Comparison of ENCODE assay signal across 10 cellular contexts in genomic region chr1:201126832-201127754, GRCh38. TPM values are rescaled to one million over a fixed set of nuclear protein-coding genes. Genes with fewer than 3 reads are reported as not detected.
DNase-seq lines count a peak whose midpoint lies in the region; ATAC-seq, FAIRE-seq and TF ChIP-seq lines count a peak whose summit lies in the region.
"Had no signal": no experiment of that assay in that cellular context is flagged by ENCODE, and none has a peak within 500 bp of the region (broad histone marks: within the 10 kb centered on the region; RNA-seq: fewer than 3 reads in every experiment).

Gene ASCL5 (minus strand): TSS chr1:201127184. CDS start chr1:201115372, 11,812 bp downstream.

- H3K4me1 ChIP-seq in K562 (replicated peaks in 1 of 2; ENCODE audit: control insufficient read depth in 2 of 2, insufficient read depth in 2 of 2, low read length in 2 of 2): peaks cover 0 to 3% of the 10 kb centered on the region in 2 experiments; a peak in 2 of 5 replicates
- H3K4me1 ChIP-seq: parathyroid adenoma had no signal

- H3K27ac ChIP-seq in K562 (ENCODE audit: extremely low read depth, low read depth, low read length): no peak within 1 kb of the TSS
- H3K27ac ChIP-seq: parathyroid adenoma had no signal

- peaks cover 9% of the 10 kb centered on the region for H4K20me1 ChIP-seq in K562 (replicated peaks; ENCODE audit: control insufficient read depth, insufficient read depth, low read length)

- no peak within 1 kb of the TSS for H3K4me3 Mint-ChIP-seq in endothelial cell (ENCODE audit: unreplicated experiment)

- H3K36me3 Mint-ChIP-seq in endothelial cell (ENCODE audit: low read depth, unreplicated experiment): peaks cover 10% of the 10 kb centered on the region

- H3K9me1 ChIP-seq in K562 (ENCODE audit: control insufficient read depth, insufficient read depth, low read length): no peaks in the 10 kb centered on the region

- CTCF ChIA-PET in K562 (lab: Yijun Ruan, JAX; ENCODE audit: low intra/inter-chr PET ratio): no interaction called here

- 0 out of 4 replicates have a peak within 1 kb of the TSS, but pooled peaks of 1 of the 2 experiments have one; percentile 37 for H3K9ac ChIP-seq in K562 (ENCODE audit: insufficient read depth in 1 of 2, low read depth in 2 of 2, low read length in 2 of 2)
- H3K9ac ChIP-seq: parathyroid adenoma had no signal

- TF ChIP-seq RAD21 in K562 (CRISPR knock-in tag; conservative IDR thresholded peaks at IDR 0.05 in 1 of 2, IDR thresholded peaks at IDR 0.05 in 1 of 2): no peak

- FAIRE-seq in K562 (lab: Jason Lieb, UNC): no peak
- FAIRE-seq: G401.6 had no signal

- TF ChIP-seq CTCF in K562 (IDR thresholded peaks at IDR 0.05 in 2 of 3, conservative IDR thresholded peaks at IDR 0.05 in 1 of 3; ENCODE audit: insufficient read depth in 2 of 3, low read depth in 1 of 3, low read length in 3 of 3) (0 out of 6 replicates have a peak, but pooled peaks of 1 of the 3 experiments have one; percentile 11), endothelial cell (IDR thresholded peaks at IDR 0.05; ENCODE audit: unreplicated experiment) (no peak)

- DNase-seq in DMS53 (lab: John Stamatoyannopoulos, UW) (peak; percentile 97), NCI-H1105 treated with DMSO at 0.1 percent for 48 hours (lab: John Stamatoyannopoulos, UW) (peak; percentile 38), K562 (ENCODE audit: extremely low read depth in 1 of 4, low spot score in 3 of 4) (peak in 2 of 4 experiments; percentile 36 to 49), lung microvascular endothelial cell (ENCODE audit: low read depth in 2 of 2) (peak; percentile 17 to 23), endothelial cell (ENCODE audit: low spot score) (no peak), Kasumi-1 (lab: John Stamatoyannopoulos, UW) (no peak)
- no peak for DNase-seq in activated CD8-positive, alpha-beta memory T cell treated with anti-CD3 and anti-CD28 coated beads, Interleukin-2, amount 50 U/mL, for 48 hours
- no peak for DNase-seq in stimulated activated CD4-positive, alpha-beta T cell treated with anti-CD3 and anti-CD28 coated beads, Interleukin-4, amount 100 ng/mL, for 24 hours

- H3K9me3 Mint-ChIP-seq in endothelial cell (ENCODE audit: unreplicated experiment): no peaks in the 10 kb centered on the region

- intact Hi-C loops in K562 (cut with micrococcal nuclease): no loop called here

- peaks cover 5% of the 10 kb centered on the region for H3K4me1 Mint-ChIP-seq in endothelial cell (ENCODE audit: unreplicated experiment)

- H3K27me3 Mint-ChIP-seq in endothelial cell (ENCODE audit: unreplicated experiment): peaks cover 9% of the 10 kb centered on the region

- POLR2A ChIA-PET in K562 (lab: Yijun Ruan, JAX): interaction anchor here (0.6 to 1.3 kb wide), 3 partner anchors 10 to 85 kb away, joined by 3 to 5 read pairs (median 3); no protein-coding TSS in a partner anchor

- TF ChIP-seq POLR2A in K562 (conservative IDR thresholded peaks at IDR 0.05): no peak

- H3K4me2 ChIP-seq in K562 (ENCODE audit: insufficient read depth, low read length): no peak within 1 kb of the TSS

- H2AFZ ChIP-seq in K562 (ENCODE audit: low read depth, low read length): no peak within 1 kb of the TSS
- H2AFZ ChIP-seq: parathyroid adenoma had no signal

- in situ Hi-C loops in K562 (cut with MboI): no loop called here

- H3K36me3 ChIP-seq in K562 (ENCODE audit: control insufficient read depth, insufficient read depth, low read length): no peaks in the 10 kb centered on the region

- BruUV-seq in K562 (replicated peaks; lab: Mats Ljungman, UMichigan): no TSS peak

- H3K4me3 ChIP-seq in K562: no peak within 1 kb of the TSS

- peaks cover 65 to 76% of the 10 kb centered on the region in 2 experiments for H3K27me3 ChIP-seq in K562 (ENCODE audit: control insufficient read depth in 2 of 2, insufficient read depth in 2 of 2, low read length in 2 of 2)

- no peak within 1 kb of the TSS for H3K27ac Mint-ChIP-seq in endothelial cell (ENCODE audit: unreplicated experiment)

- ATAC-seq in K562: 0 out of 3 replicates have a peak, but pooled peaks have one; percentile 18

- 5% methylated on average over 23 of the region's 24 CpGs for WGBS in K562 (ENCODE audit: insufficient coverage, low coverage, missing lambda C conversion rate)

- no peaks in the 10 kb centered on the region for H3K79me2 ChIP-seq in K562 (ENCODE audit: control insufficient read depth, insufficient read depth, low read length)
- H3K79me2 ChIP-seq: parathyroid adenoma had no signal

- no peak for TF ChIP-seq EP300 in K562 (IDR thresholded peaks at IDR 0.05; ENCODE audit: low read length)

- H3K9me3 ChIP-seq in K562 (replicated peaks; ENCODE audit: control insufficient read depth, insufficient read depth, low read depth, low read length): no peaks in the 10 kb centered on the region

TF ChIP-seq in K562, 482 proteins besides CTCF, POLR2A, EP300 and RAD21 (continues in another document):
- peak; percentile 15; the same call in 1 of the 2 replicates for TF ChIP-seq JUN (IDR thresholded peaks at IDR 0.05; ENCODE audit: borderline replicate concordance, low read depth, low read length)
- no peak for TF ChIP-seq JUN (CRISPR knock-in tag; IDR thresholded peaks at IDR 0.05; ENCODE audit: borderline replicate concordance)
- no peak for TF ChIP-seq ZNF77 (CRISPR knock-in tag; IDR thresholded peaks at IDR 0.05)
- no peak for TF ChIP-seq RB1 (IDR thresholded peaks at IDR 0.05; ENCODE audit: low read depth)
- TF ChIP-seq BRD4 (IDR thresholded peaks at IDR 0.05): no peak
- no peak for TF ChIP-seq PTRF (tag; IDR thresholded peaks at IDR 0.05)
- no peak for TF ChIP-seq POLR2H (tag; IDR thresholded peaks at IDR 0.05; ENCODE audit: low read depth)
- no peak for TF ChIP-seq NCOA2 (IDR thresholded peaks at IDR 0.05; ENCODE audit: partially characterized antibody in 2 of 2)
- no peak for TF ChIP-seq PPARD (CRISPR knock-in tag; IDR thresholded peaks at IDR 0.05)
- no peak for TF ChIP-seq RFX5 (IDR thresholded peaks at IDR 0.05; ENCODE audit: low read depth, low read length)
- TF ChIP-seq CBFB (CRISPR knock-in tag; IDR thresholded peaks at IDR 0.05): no peak
- TF ChIP-seq SNIP1 (IDR thresholded peaks at IDR 0.05; ENCODE audit: low read depth): no peak
- TF ChIP-seq FIP1L1 (IDR thresholded peaks at IDR 0.05; ENCODE audit: low read depth, low read length, poor library complexity, severe bottlenecking): no peak
- no peak for TF ChIP-seq SOX6 (IDR thresholded peaks at IDR 0.05)
- TF ChIP-seq MTA3 (IDR thresholded peaks at IDR 0.05; ENCODE audit: borderline replicate concordance): no peak
- no peak for TF ChIP-seq ZKSCAN8 (CRISPR knock-in tag; IDR thresholded peaks at IDR 0.05)
- peak; percentile 41; the same call in 1 of the 2 replicates for TF ChIP-seq TFAP4 (CRISPR knock-in tag; IDR thresholded peaks at IDR 0.05; ENCODE audit: borderline replicate concordance)
- no peak for TF ChIP-seq CBX3 (IDR thresholded peaks at IDR 0.05; ENCODE audit: borderline replicate concordance in 1 of 2, low read length in 2 of 2)
- no peak for TF ChIP-seq E2F8 (IDR thresholded peaks at IDR 0.05; ENCODE audit: low read depth, partially characterized antibody)
- TF ChIP-seq ZNF217 (CRISPR knock-in tag; IDR thresholded peaks at IDR 0.05): no peak

RNA-seq across cellular contexts. Expression of gene ASCL5, which starts in this region (rescaled TPM):
- total RNA-seq in K562 (2011; cell fraction: chromatin; rRNA removed; ENCODE audit: low replicate concordance): not detected in 2 replicates
- not detected in 2 replicates for total RNA-seq in K562 (2011; cell fraction: nucleolus; rRNA removed)
- not detected in 2 replicates for total RNA-seq in K562 (2011; cell fraction: nucleoplasm; rRNA removed)
- total RNA-seq in K562 (2014; rRNA removed) (0.09 TPM in 1 of 2 replicates, not detected in the other), K562 (2014; rRNA removed; fragmentation: Illumina TruSeq; extraction: Trizol) (not detected in 2 replicates), K562 (2015; rRNA removed; fragmentation: Illumina TruSeq; extraction: Trizol) (not detected in 2 replicates), K562 (2021) (not detected in 2 replicates), lung microvascular endothelial cell (not detected in 2 replicates), endothelial cell (ENCODE audit: unreplicated experiment) (not detected)
- polyA plus RNA-seq in K562 (2011; rRNA removed) (not detected in 2 replicates), K562 (2014; fragmentation: Illumina TruSeq; extraction: Trizol) (not detected in 2 replicates), K562 (2014; fragmentation: Nextera tagmentation; extraction: Ambion mirVana) (not detected), K562 (2014; rRNA removed) (not detected in 2 replicates)
- polyA plus RNA-seq in K562 (2011; cell fraction: cytosol; rRNA removed): not detected in 2 replicates
- not detected in 2 replicates for polyA plus RNA-seq in K562 (2011; cell fraction: nucleus; rRNA removed)
- polyA plus RNA-seq in K562 (2012): not detected in 2 replicates
- polyA minus RNA-seq in K562 (2011; rRNA and poly(A)+ RNA removed): not detected in 2 replicates
- polyA minus RNA-seq in K562 (2011; cell fraction: cytosol; rRNA and poly(A)+ RNA removed): not detected in 2 replicates
- not detected in 2 replicates for polyA minus RNA-seq in K562 (2011; cell fraction: nucleus; rRNA and poly(A)+ RNA removed)

Comparison
In these comparisons a context has a peak if more than half of its experiments do, and no peak if none do; other contexts are left out.
1. Peak in ATAC-seq in K562; RNA of the gene not detected or under 1 TPM.
2. Peak in DNase-seq in lung microvascular endothelial cell; RNA of the gene not detected or under 1 TPM.
3. DNase-seq: peak in DMS53 (single experiment) and NCI-H1105 treated with DMSO at 0.1 percent for 48 hours (single experiment); none in activated CD8-positive, alpha-beta memory T cell treated with anti-CD3 and anti-CD28 coated beads, Interleukin-2, amount 50 U/mL, for 48 hours (single experiment), endothelial cell (single experiment), stimulated activated CD4-positive, alpha-beta T cell treated with anti-CD3 and anti-CD28 coated beads, Interleukin-4, amount 100 ng/mL, for 24 hours (single experiment) and Kasumi-1 (0 of 2).